Comparison of ENCODE assay signal across 27 cellular contexts in genomic region chr1:84941843-84942242, GRCh38. TPM values are rescaled to one million over a fixed set of nuclear protein-coding genes. Genes with fewer than 3 reads are reported as not detected.
DNase-seq lines count a peak whose midpoint lies in the region; ATAC-seq, FAIRE-seq and TF ChIP-seq lines count a peak whose summit lies in the region.
"Had no signal": no experiment of that assay in that cellular context is flagged by ENCODE, and none has a peak within 500 bp of the region (broad histone marks: within the 10 kb centered on the region; RNA-seq: fewer than 3 reads in every experiment).

No MANE protein-coding gene starts in this region.

- no peak overlapping the region for H3K27ac ChIP-seq in gastrocnemius medialis
- no peak overlapping the region for H3K27ac ChIP-seq in CD4-positive, alpha-beta T cell (ENCODE audit: low read depth, low read length)
- H3K27ac ChIP-seq: A549; BLaER1 treated with 17β-estradiol and CSF1 and Interleukin-3, amounts not matched to agents 10 nM and 100 nM; GM23248 had no signal

- in situ Hi-C loops in gastrocnemius medialis (cut with MboI; ENCODE audit: low sequenced_read_pairs in 4 of 4), result loop anchor here in 2 of 4 donors (5.0 to 10.0 kb wide), 2 partner anchors 313 to 320 kb away; partner anchors contain the start of gene C1orf52 (in 1 of the 2)

- CTCF ChIA-PET in CD4-positive, alpha-beta T cell (lab: Charles Lee), result no interaction called here

- no peaks in the 10 kb centered on the region for H3K36me3 ChIP-seq in gastrocnemius medialis
- H3K36me3 ChIP-seq: BE2C; BLaER1 treated with 17β-estradiol and CSF1 and Interleukin-3, amounts not matched to agents 10 nM and 100 nM had no signal

- TF ChIP-seq POLR2A in GM12891 (IDR thresholded peaks at IDR 0.05; ENCODE audit: low read depth, low read length), result no peak; the same call in 1 of the 2 replicates
- TF ChIP-seq POLR2A in GM19193 (IDR thresholded peaks at IDR 0.05; ENCODE audit: extremely low read depth, insufficient read depth, insufficient read length), result peak; percentile 38
- TF ChIP-seq POLR2A in gastrocnemius medialis (IDR thresholded peaks at IDR 0.05), result no peak

- TF ChIP-seq CTCF in gastrocnemius medialis (IDR thresholded peaks at IDR 0.05 in 4 of 5, conservative IDR thresholded peaks at IDR 0.05 in 1 of 5), result no peak
- no peak for TF ChIP-seq CTCF in CD4-positive, alpha-beta T cell (IDR thresholded peaks at IDR 0.05)

- H3K27me3 ChIP-seq in gastrocnemius medialis, result no peaks in the 10 kb centered on the region
- no peaks in the 10 kb centered on the region for H3K27me3 ChIP-seq in CD4-positive, alpha-beta T cell (ENCODE audit: control insufficient read depth, insufficient read depth, low read length)
- H3K27me3 ChIP-seq: BE2C; BLaER1 treated with 17β-estradiol and CSF1 and Interleukin-3, amounts not matched to agents 10 nM and 100 nM had no signal

- peaks cover 13% of the 10 kb centered on the region for H3K4me1 Mint-ChIP-seq in T-helper 17 cell
- peaks cover 13 to 28% of the 10 kb centered on the region in 2 donors for H3K4me1 Mint-ChIP-seq in stimulated activated naive B cell treated with anti-CD40 and anti-IgM and Interleukin-4, amounts not matched to agents 10 μg/mL and 1 μg/mL and 100 μg/mL, for 72 hours
- peaks cover 15% of the 10 kb centered on the region for H3K4me1 Mint-ChIP-seq in CD4-positive, alpha-beta T cell (ENCODE audit: low read depth)

- no peaks in the 10 kb centered on the region for H3K9me3 Mint-ChIP-seq in stimulated activated naive B cell treated with anti-CD40 and anti-IgM and Interleukin-4, amounts not matched to agents 10 μg/mL and 1 μg/mL and 100 μg/mL, for 72 hours
- H3K9me3 Mint-ChIP-seq in CD4-positive, alpha-beta T cell, result no peaks in the 10 kb centered on the region
- H3K9me3 Mint-ChIP-seq: CD14-positive monocyte; CD4-positive, alpha-beta memory T cell had no signal

- H3K27ac Mint-ChIP-seq in T-helper 17 cell, result peak overlapping the region; percentile 34
- peak overlapping the region; percentile 37 for H3K27ac Mint-ChIP-seq in stimulated activated naive B cell treated with anti-CD40 and anti-IgM and Interleukin-4, amounts not matched to agents 10 μg/mL and 1 μg/mL and 100 μg/mL, for 72 hours
- no peak overlapping the region for H3K27ac Mint-ChIP-seq in CD4-positive, alpha-beta T cell

- no peak for ATAC-seq in T-helper 17 cell
- ATAC-seq in stimulated activated naive B cell treated with anti-CD40 and anti-IgM and Interleukin-4, amounts not matched to agents 10 μg/mL and 1 μg/mL and 100 μg/mL, for 72 hours (replicated peaks), result no peak
- ATAC-seq in left ventricle myocardium superior, result no peak
- no peak for ATAC-seq in gastrocnemius medialis
- no peak for ATAC-seq in CD4-positive, alpha-beta T cell (ENCODE audit: poor library complexity)
- ATAC-seq: A549 had no signal

- DNase-seq in GM12891 (ENCODE audit: insufficient read length, low spot score) (no peak), T-helper 17 cell (no peak), left ventricle myocardium superior (no peak), gastrocnemius medialis (no peak)
- DNase-seq in stimulated activated naive B cell treated with anti-CD40 and anti-IgM and Interleukin-4, amounts not matched to agents 10 μg/mL and 1 μg/mL and 100 μg/mL, for 72 hours, result no peak
- no peak for DNase-seq in CD4-positive, alpha-beta T cell
- DNase-seq: 8988T; ACHN; AML-193; BE2C; Calu3; CD4-positive, alpha-beta memory T cell; COR-L47; DMS53; DMS79 treated with DMSO at 0.1 percent for 48 hours; GF-D8; GM23248; H7; HCEC 1CT had no signal

- FAIRE-seq in GM12891 (lab: Jason Lieb, UNC), result no peak
- FAIRE-seq: A549, GM18507, GM19239, H1 had no signal

- H3K4me1 ChIP-seq in gastrocnemius medialis, result peaks cover 0 to 6% of the 10 kb centered on the region in 2 donors
- H3K4me1 ChIP-seq: BE2C had no signal

- no peaks in the 10 kb centered on the region for H3K36me3 Mint-ChIP-seq in T-helper 17 cell (ENCODE audit: low read depth)
- peaks cover 47 to 78% of the 10 kb centered on the region in 2 donors for H3K36me3 Mint-ChIP-seq in stimulated activated naive B cell treated with anti-CD40 and anti-IgM and Interleukin-4, amounts not matched to agents 10 μg/mL and 1 μg/mL and 100 μg/mL, for 72 hours
- H3K36me3 Mint-ChIP-seq in CD4-positive, alpha-beta T cell (ENCODE audit: low read depth), result peaks cover 6% of the 10 kb centered on the region
- H3K36me3 Mint-ChIP-seq: CD14-positive monocyte had no signal

- H3K4me3 Mint-ChIP-seq in T-helper 17 cell, result no peak overlapping the region
- H3K4me3 Mint-ChIP-seq in stimulated activated naive B cell treated with anti-CD40 and anti-IgM and Interleukin-4, amounts not matched to agents 10 μg/mL and 1 μg/mL and 100 μg/mL, for 72 hours, result no peak overlapping the region
- no peak overlapping the region for H3K4me3 Mint-ChIP-seq in CD4-positive, alpha-beta T cell
- H3K4me3 Mint-ChIP-seq: CD14-positive monocyte; CD4-positive, alpha-beta memory T cell had no signal

- H3K9me3 ChIP-seq in T-helper 17 cell (ENCODE audit: control insufficient read depth, low read length, poor library complexity, severe bottlenecking) (no peaks in the 10 kb centered on the region), gastrocnemius medialis (no peaks in the 10 kb centered on the region)
- H3K9me3 ChIP-seq in CD4-positive, alpha-beta T cell (ENCODE audit: control insufficient read depth, low read length), result no peaks in the 10 kb centered on the region
- H3K9me3 ChIP-seq: A549; BE2C; BLaER1 treated with 17β-estradiol and CSF1 and Interleukin-3, amounts not matched to agents 10 nM and 100 nM had no signal

- peaks cover 6% of the 10 kb centered on the region for H3K27me3 Mint-ChIP-seq in T-helper 17 cell
- peaks cover 0 to 6% of the 10 kb centered on the region in 2 donors for H3K27me3 Mint-ChIP-seq in stimulated activated naive B cell treated with anti-CD40 and anti-IgM and Interleukin-4, amounts not matched to agents 10 μg/mL and 1 μg/mL and 100 μg/mL, for 72 hours
- no peaks in the 10 kb centered on the region for H3K27me3 Mint-ChIP-seq in CD4-positive, alpha-beta T cell
- H3K27me3 Mint-ChIP-seq: CD4-positive, alpha-beta memory T cell had no signal

- intact Hi-C loops in left ventricle myocardium superior (cut with micrococcal nuclease) (no loop called here), gastrocnemius medialis (cut with DNase I; ENCODE audit: low total_unique reads) (loop anchor here (10.0 kb wide), 1 partner anchor 123 kb away; a partner anchor contains a TSS)
- intact Hi-C loops in CD4-positive, alpha-beta T cell (cut with DNase I, micrococcal nuclease), result loop anchor here in 1 of 2 experiments (2.0 to 5.0 kb wide), 3 partner anchors 165 to 317 kb away; partner anchors contain the start of gene C1orf52

- no peak overlapping the region for H3K4me3 ChIP-seq in gastrocnemius medialis
- H3K4me3 ChIP-seq: A549; BLaER1 treated with 17β-estradiol and CSF1 and Interleukin-3, amounts not matched to agents 10 nM and 100 nM; GM23248 had no signal

- POLR2A ChIA-PET in CD4-positive, alpha-beta T cell (lab: Charles Lee), result no interaction called here

TF ChIP-seq in GM12891, 5 proteins besides CTCF, POLR2A, EP300 and RAD21:
- peak; percentile 55 for TF ChIP-seq POLR2AphosphoS5 (IDR thresholded peaks at IDR 0.05; ENCODE audit: low read depth, low read length)
- no peak for TF ChIP-seq TAF1 (IDR thresholded peaks at IDR 0.05; ENCODE audit: low read depth, low read length)

RNA-seq across cellular contexts. Expression of gene LPAR3, which starts 48.8 kb away (rescaled TPM):
- 0.03 TPM for polyA plus RNA-seq in GM12891 (2012; ENCODE audit: low read depth, missing spikeins)
- 1 to 10 TPM; 1.9 to 2.1 TPM for total RNA-seq in T-helper 17 cell
- total RNA-seq in left ventricle myocardium superior, result 20.4 TPM
- total RNA-seq in gastrocnemius medialis, result not detected
- total RNA-seq in CD4-positive, alpha-beta T cell, result under 1 TPM; 0.25 to 0.87 TPM
- total RNA-seq: G401 had no signal
- polyA plus RNA-seq: CD14-positive monocyte, GM23248 had no signal

RNA-seq across cellular contexts. Expression of gene MCOLN2, which starts 55.1 kb away (rescaled TPM):
- 59.0 TPM for polyA plus RNA-seq in GM12891 (2012; ENCODE audit: low read depth, missing spikeins)
- total RNA-seq in T-helper 17 cell, result 10 to 100 TPM; 19.3 to 26.7 TPM
- total RNA-seq in left ventricle myocardium superior, result 0.52 TPM
- total RNA-seq in gastrocnemius medialis, result 1 to 10 TPM in 1 of 4 donors, under 1 TPM in 1, not detected in 2; 0.22 to 3.0 TPM
- 1 to 10 TPM; 9.7 TPM for total RNA-seq in CD4-positive, alpha-beta T cell
- total RNA-seq: GM23248 had no signal
